Comparison of ENCODE assay signal across 8 cellular contexts in genomic region chr19:14406645-14407331, GRCh38. TPM values are rescaled to one million over a fixed set of nuclear protein-coding genes. Genes with fewer than 3 reads are reported as not detected.
DNase-seq lines count a peak whose midpoint lies in the region; ATAC-seq, FAIRE-seq and TF ChIP-seq lines count a peak whose summit lies in the region.

No MANE protein-coding gene starts in this region.

- TF ChIP-seq EP300 in HepG2 (IDR thresholded peaks at IDR 0.05; ENCODE audit: low read depth in 2 of 2, low read length in 2 of 2) (no peak), HepG2 (CRISPR knock-in tag; IDR thresholded peaks at IDR 0.05; ENCODE audit: borderline replicate concordance) (no peak)

- TF ChIP-seq RAD21 in HepG2 (CRISPR knock-in tag; IDR thresholded peaks at IDR 0.05) = no peak

- peak overlapping the region; percentile 35 for H3K4me2 ChIP-seq in HepG2 (ENCODE audit: low read depth, low read length)
- H3K4me2 ChIP-seq in mesenchymal stem cell (ENCODE audit: low read length, poor library complexity, severe bottlenecking) = no peak overlapping the region

- H3K9me3 ChIP-seq in HepG2 (ENCODE audit: low read length) = no peaks in the 10 kb centered on the region
- H3K9me3 ChIP-seq in right lobe of liver = no peaks in the 10 kb centered on the region
- no peaks in the 10 kb centered on the region for H3K9me3 ChIP-seq in mesenchymal stem cell (ENCODE audit: control insufficient read depth, low read length)
- no peaks in the 10 kb centered on the region for H3K9me3 ChIP-seq in vagina

- H3K36me3 ChIP-seq in HepG2 (replicated peaks in 1 of 2; ENCODE audit: control insufficient read depth in 1 of 2, insufficient read depth in 2 of 2, low read length in 2 of 2) (peaks cover 28 to 43% of the 10 kb centered on the region in 2 experiments; a peak in 4 of 5 replicates), right lobe of liver (peaks cover 0 to 62% (median 33%) of the 10 kb centered on the region in 4 donors), mesenchymal stem cell (ENCODE audit: control insufficient read depth in 1 of 2, insufficient read depth in 2 of 2, low read depth in 1 of 2, low read length in 2 of 2) (peaks cover 72 to 79% of the 10 kb centered on the region in 2 experiments), vagina (peaks cover 0 to 54% of the 10 kb centered on the region in 2 donors)

- H2BK120ac ChIP-seq in mesenchymal stem cell (ENCODE audit: low read depth, low read length) = no peak overlapping the region

- in situ Hi-C loops in HepG2 (cut with HindIII; ENCODE audit: extremely low pct_ligation_motif_present, low pct_unique_long_range_greater_than_20kb) = loop anchor here (5.0 to 25.0 kb wide), 2 partner anchors 44 to 519 kb away; partner anchors contain the start of gene NANOS3

- TF ChIP-seq CTCF in HepG2 (CRISPR knock-in tag; IDR thresholded peaks at IDR 0.05) (no peak), right lobe of liver (IDR thresholded peaks at IDR 0.05) (no peak), vagina (IDR thresholded peaks at IDR 0.05) (no peak)

- intact Hi-C loops in HepG2 (cut with micrococcal nuclease; ENCODE audit: unreplicated experiment) (no loop called here), right lobe of liver (cut with DNase I) (no loop called here), vagina (cut with DNase I) (no loop called here)

- FAIRE-seq in HepG2 (lab: Jason Lieb, UNC) = no peak

- BruUV-seq in HepG2 (replicated peaks; lab: Mats Ljungman, UMichigan) = no TSS peak

- H3K27ac ChIP-seq in HepG2 (ENCODE audit: extremely low read length, insufficient read depth, low read length) = no peak overlapping the region
- H3K27ac ChIP-seq in right lobe of liver = no peak overlapping the region
- no peak overlapping the region for H3K27ac ChIP-seq in mesenchymal stem cell (ENCODE audit: low read length, poor library complexity, severe bottlenecking)
- peak overlapping the region; percentile 67 for H3K27ac ChIP-seq in vagina

- no peak overlapping the region for H2BK15ac ChIP-seq in mesenchymal stem cell (ENCODE audit: low read depth, poor library complexity, severe bottlenecking)

- H4K91ac ChIP-seq in mesenchymal stem cell (ENCODE audit: low read length) = peak overlapping the region; percentile 34

- peaks cover 23% of the 10 kb centered on the region for H3K79me1 ChIP-seq in mesenchymal stem cell (replicated peaks; ENCODE audit: low read length, poor library complexity, severe bottlenecking)

- POLR2A ChIA-PET in HepG2 (lab: Yijun Ruan, JAX) = interaction anchor here (0.8 to 1.9 kb wide), 5 partner anchors 9 to 270 kb away, joined by 3 to 7 read pairs (median 4); partner anchors contain the start of genes ASF1B and DNAJB1

- H2BK5ac ChIP-seq in mesenchymal stem cell (ENCODE audit: low read depth, low read length, poor library complexity, severe bottlenecking) = no peak overlapping the region

- no peak overlapping the region for H2BK12ac ChIP-seq in mesenchymal stem cell (ENCODE audit: low read length in 2 of 2)

- H3K4me3 Mint-ChIP-seq in activated naive CD8-positive, alpha-beta T cell = no peak overlapping the region

- no peak overlapping the region for H3K9ac ChIP-seq in HepG2 (ENCODE audit: insufficient read depth, low read depth, low read length)
- no peak overlapping the region for H3K9ac ChIP-seq in mesenchymal stem cell (ENCODE audit: low read length)

- peak overlapping the region; percentile 61 for H3K27ac Mint-ChIP-seq in activated naive CD8-positive, alpha-beta T cell

- H3K9me3 Mint-ChIP-seq in activated naive CD8-positive, alpha-beta T cell (ENCODE audit: low read depth) = no peaks in the 10 kb centered on the region

- H3K23ac ChIP-seq in mesenchymal stem cell (ENCODE audit: low read length in 2 of 2) = no peak overlapping the region

- H3K4me1 Mint-ChIP-seq in activated naive CD8-positive, alpha-beta T cell (ENCODE audit: low read depth) = peaks cover 17% of the 10 kb centered on the region

- DNase-seq in HepG2 (ENCODE audit: low spot score) (no peak), right lobe of liver (no peak), mesenchymal stem cell (no peak), vagina (ENCODE audit: extremely low spot score in 2 of 2) (no peak), Kasumi-1 (lab: John Stamatoyannopoulos, UW) (no peak)

- no peaks in the 10 kb centered on the region for H3K79me2 ChIP-seq in HepG2 (ENCODE audit: insufficient read depth, low read length)

- peak overlapping the region; percentile 0 to 3 for H3K18ac ChIP-seq in mesenchymal stem cell (ENCODE audit: low read depth in 1 of 2, low read length in 2 of 2)

- no peaks in the 10 kb centered on the region for H4K20me1 ChIP-seq in HepG2 (ENCODE audit: insufficient read depth, low read length)

- H3K4me3 ChIP-seq in HepG2 (replicated peaks in 1 of 3; ENCODE audit: insufficient read depth in 1 of 3, low read depth in 2 of 3, low read length in 3 of 3) (no peak overlapping the region; a peak in 1 of 6 replicates), right lobe of liver (no peak overlapping the region), mesenchymal stem cell (ENCODE audit: insufficient read depth in 1 of 2, low read depth in 1 of 2, low read length in 2 of 2) (no peak overlapping the region), vagina (no peak overlapping the region)

- ATAC-seq in HepG2 (no peak; the same call in 2 of the 3 replicates), right lobe of liver (no peak), HG02610 (IDR thresholded peaks at IDR 0.05; ENCODE audit: unreplicated experiment) (no peak), HG03196 (IDR thresholded peaks at IDR 0.05; ENCODE audit: unreplicated experiment) (no peak)

- no peak overlapping the region for H3K14ac ChIP-seq in mesenchymal stem cell (ENCODE audit: low read length in 2 of 2)

- H3K27me3 Mint-ChIP-seq in activated naive CD8-positive, alpha-beta T cell = no peaks in the 10 kb centered on the region

- over 99% methylated on average over 21 of the region's 26 CpGs for WGBS in HepG2 (ENCODE audit: low lambda C conversion rate)
- 86% methylated on average over 10 of the region's 26 CpGs for WGBS in right lobe of liver (ENCODE audit: insufficient coverage, low coverage, low lambda C conversion rate, missing lambda C conversion rate)
- whole genome bisulfite sequencing in mesenchymal stem cell = 95% methylated on average over 26 of the region's 26 CpGs

- CTCF ChIA-PET in HepG2 (lab: Yijun Ruan, JAX; ENCODE audit: low intra/inter-chr PET ratio, low total read pairs) = no interaction called here

- H4K8ac ChIP-seq in mesenchymal stem cell (ENCODE audit: low read length) = peak overlapping the region; percentile 49

- H3K4ac ChIP-seq in mesenchymal stem cell (ENCODE audit: low read depth in 1 of 2, low read length in 2 of 2) = peak overlapping the region in 1 of 2 experiments; percentile 3

- H3K4me1 ChIP-seq in HepG2 (ENCODE audit: insufficient read depth, low read length) = 0 out of 2 replicates have a peak, but pooled peaks cover 10% of the 10 kb centered on the region
- peaks cover 0 to 3% (median 0%) of the 10 kb centered on the region in 4 donors for H3K4me1 ChIP-seq in right lobe of liver
- peaks cover 11% of the 10 kb centered on the region for H3K4me1 ChIP-seq in mesenchymal stem cell (ENCODE audit: control insufficient read depth, insufficient read depth, low read depth, low read length)
- peaks cover 18% of the 10 kb centered on the region for H3K4me1 ChIP-seq in vagina

- no peak overlapping the region for H2AK5ac ChIP-seq in mesenchymal stem cell (ENCODE audit: low read length, severe bottlenecking)

- H2AFZ ChIP-seq in HepG2 (ENCODE audit: low read length) (no peak overlapping the region), mesenchymal stem cell (ENCODE audit: low read depth, low read length) (no peak overlapping the region)

- H3K36me3 Mint-ChIP-seq in activated naive CD8-positive, alpha-beta T cell = peaks cover 3% of the 10 kb centered on the region

- TF ChIP-seq POLR2A in HepG2 (IDR thresholded peaks at IDR 0.05; ENCODE audit: insufficient read depth in 1 of 2, low read depth in 2 of 2, low read length in 2 of 2) (no peak), right lobe of liver (IDR thresholded peaks at IDR 0.05) (no peak), vagina (IDR thresholded peaks at IDR 0.05) (no peak)

- H3K27me3 ChIP-seq in HepG2 (ENCODE audit: control insufficient read depth in 1 of 2, insufficient read depth in 2 of 2, low read length in 2 of 2) = no peaks in the 10 kb centered on the region
- no peaks in the 10 kb centered on the region for H3K27me3 ChIP-seq in right lobe of liver
- no peaks in the 10 kb centered on the region for H3K27me3 ChIP-seq in mesenchymal stem cell (ENCODE audit: control insufficient read depth in 1 of 2, insufficient read depth in 1 of 2, low read length in 2 of 2)
- H3K27me3 ChIP-seq in vagina = no peaks in the 10 kb centered on the region

RNA-seq across cellular contexts. Expression of gene DDX39A, which starts 12.4 kb away (rescaled TPM):
- total RNA-seq in HepG2 (2016; rRNA removed; fragmentation: Illumina TruSeq; extraction: Trizol) (90.4 and 98.1 TPM in 2 replicates), right lobe of liver (10 to 100 TPM; 12.9 to 34.5 (median 24.6) TPM), vagina (81.8 TPM)
- total RNA-seq in HepG2 (2016; cell fraction: cytosol; rRNA removed; fragmentation: Illumina TruSeq; extraction: Trizol; ENCODE audit: low read depth) = 41.5 and 49.2 TPM in 2 replicates
- total RNA-seq in HepG2 (2016; cell fraction: insoluble cytoplasmic fraction; rRNA removed; fragmentation: Illumina TruSeq; extraction: Trizol) = 93.0 and 97.0 TPM in 2 replicates
- 38.7 and 40.2 TPM in 2 replicates for total RNA-seq in HepG2 (2016; cell fraction: membrane; rRNA removed; fragmentation: Illumina TruSeq; extraction: Trizol)
- total RNA-seq in HepG2 (2016; cell fraction: nucleus; rRNA removed; fragmentation: Illumina TruSeq; extraction: Trizol) = 72.8 and 77.3 TPM in 2 replicates
- polyA plus RNA-seq in HepG2 (2011; rRNA removed) = 34.6 and 37.1 TPM in 2 replicates
- polyA plus RNA-seq in HepG2 (2011; cell fraction: cytosol; rRNA removed) = 16.5 and 25.4 TPM in 2 replicates
- polyA plus RNA-seq in HepG2 (2011; cell fraction: nucleus; rRNA removed) = 252 and 355 TPM in 2 replicates
- 27.4 and 34.2 TPM in 2 replicates for polyA plus RNA-seq in HepG2 (2012)
- polyA plus RNA-seq in HepG2 (2016; cell fraction: cytosol; fragmentation: Illumina TruSeq; extraction: Trizol; ENCODE audit: low read depth) = 31.0 and 31.5 TPM in 2 replicates
- polyA plus RNA-seq in HepG2 (2016; cell fraction: insoluble cytoplasmic fraction; fragmentation: Illumina TruSeq; extraction: Trizol; ENCODE audit: low read depth) = 92.8 and 92.9 TPM in 2 replicates
- polyA plus RNA-seq in HepG2 (2016; cell fraction: membrane; fragmentation: Illumina TruSeq; extraction: Trizol; ENCODE audit: low read depth) = 27.7 and 29.4 TPM in 2 replicates
- polyA plus RNA-seq in HepG2 (2016; cell fraction: nucleus; fragmentation: Illumina TruSeq; extraction: Trizol; ENCODE audit: insufficient read depth, low read depth) = 163 and 168 TPM in 2 replicates
- 45.0 and 198 TPM in 2 replicates for polyA minus RNA-seq in HepG2 (2011; rRNA and poly(A)+ RNA removed; ENCODE audit: low replicate concordance)
- 8.9 and 15.4 TPM in 2 replicates for polyA minus RNA-seq in HepG2 (2011; cell fraction: cytosol; rRNA and poly(A)+ RNA removed)
- polyA minus RNA-seq in HepG2 (2011; cell fraction: nucleus; rRNA and poly(A)+ RNA removed) = 33.9 and 40.9 TPM in 2 replicates
- polyA plus RNA-seq in mesenchymal stem cell (2013, experiment 1 of 2) = 46.7 TPM
- 46.1 TPM for polyA plus RNA-seq in mesenchymal stem cell (2013, experiment 2 of 2)

RNA-seq across cellular contexts. Expression of gene ADGRE5, which starts 25.5 kb away (rescaled TPM):
- total RNA-seq in HepG2 (2016; rRNA removed; fragmentation: Illumina TruSeq; extraction: Trizol) = 1.3 and 2.0 TPM in 2 replicates
- total RNA-seq in HepG2 (2016; cell fraction: cytosol; rRNA removed; fragmentation: Illumina TruSeq; extraction: Trizol; ENCODE audit: low read depth) = 0.40 and 0.44 TPM in 2 replicates
- 0.91 and 2.6 TPM in 2 replicates for total RNA-seq in HepG2 (2016; cell fraction: insoluble cytoplasmic fraction; rRNA removed; fragmentation: Illumina TruSeq; extraction: Trizol)
- total RNA-seq in HepG2 (2016; cell fraction: membrane; rRNA removed; fragmentation: Illumina TruSeq; extraction: Trizol) = 0.79 and 1.5 TPM in 2 replicates
- 3.3 and 3.7 TPM in 2 replicates for total RNA-seq in HepG2 (2016; cell fraction: nucleus; rRNA removed; fragmentation: Illumina TruSeq; extraction: Trizol)
- 1.8 and 2.5 TPM in 2 replicates for polyA plus RNA-seq in HepG2 (2011; rRNA removed)
- polyA plus RNA-seq in HepG2 (2011; cell fraction: cytosol; rRNA removed) = 1.4 and 1.8 TPM in 2 replicates
- 3.9 and 4.1 TPM in 2 replicates for polyA plus RNA-seq in HepG2 (2011; cell fraction: nucleus; rRNA removed)
- polyA plus RNA-seq in HepG2 (2012) = 1.7 and 2.4 TPM in 2 replicates
- polyA plus RNA-seq in HepG2 (2016; cell fraction: cytosol; fragmentation: Illumina TruSeq; extraction: Trizol; ENCODE audit: low read depth) = 0.36 and 0.60 TPM in 2 replicates
- polyA plus RNA-seq in HepG2 (2016; cell fraction: insoluble cytoplasmic fraction; fragmentation: Illumina TruSeq; extraction: Trizol; ENCODE audit: low read depth) = 0.71 and 0.82 TPM in 2 replicates
- 0.50 and 0.76 TPM in 2 replicates for polyA plus RNA-seq in HepG2 (2016; cell fraction: membrane; fragmentation: Illumina TruSeq; extraction: Trizol; ENCODE audit: low read depth)
- 3.5 and 7.3 TPM in 2 replicates for polyA plus RNA-seq in HepG2 (2016; cell fraction: nucleus; fragmentation: Illumina TruSeq; extraction: Trizol; ENCODE audit: insufficient read depth, low read depth)
- 4.6 and 72.7 TPM in 2 replicates for polyA minus RNA-seq in HepG2 (2011; rRNA and poly(A)+ RNA removed; ENCODE audit: low replicate concordance)
- 1.7 and 2.8 TPM in 2 replicates for polyA minus RNA-seq in HepG2 (2011; cell fraction: cytosol; rRNA and poly(A)+ RNA removed)
- 1.6 and 1.8 TPM in 2 replicates for polyA minus RNA-seq in HepG2 (2011; cell fraction: nucleus; rRNA and poly(A)+ RNA removed)
- total RNA-seq in right lobe of liver = 10 to 100 TPM in 5 of 6 experiments, 1 to 10 TPM in 1; 7.9 to 21.5 (median 15.3) TPM
- polyA plus RNA-seq in mesenchymal stem cell (2013, experiment 1 of 2) = 48.9 TPM
- polyA plus RNA-seq in mesenchymal stem cell (2013, experiment 2 of 2) = 49.7 TPM
- total RNA-seq in vagina = 43.5 TPM

RNA-seq across cellular contexts. Expression of gene PKN1, which starts 26.3 kb away (rescaled TPM):
- total RNA-seq in HepG2 (2016; rRNA removed; fragmentation: Illumina TruSeq; extraction: Trizol) (46.5 and 54.5 TPM in 2 replicates), right lobe of liver (10 to 100 TPM; 19.5 to 49.4 (median 34.1) TPM), vagina (72.7 TPM)
- total RNA-seq in HepG2 (2016; cell fraction: cytosol; rRNA removed; fragmentation: Illumina TruSeq; extraction: Trizol; ENCODE audit: low read depth) = 74.4 and 78.2 TPM in 2 replicates
- 36.1 and 53.0 TPM in 2 replicates for total RNA-seq in HepG2 (2016; cell fraction: insoluble cytoplasmic fraction; rRNA removed; fragmentation: Illumina TruSeq; extraction: Trizol)
- 120 and 131 TPM in 2 replicates for total RNA-seq in HepG2 (2016; cell fraction: membrane; rRNA removed; fragmentation: Illumina TruSeq; extraction: Trizol)
- 29.1 and 29.6 TPM in 2 replicates for total RNA-seq in HepG2 (2016; cell fraction: nucleus; rRNA removed; fragmentation: Illumina TruSeq; extraction: Trizol)
- 45.7 and 48.2 TPM in 2 replicates for polyA plus RNA-seq in HepG2 (2011; rRNA removed)
- 48.8 and 73.1 TPM in 2 replicates for polyA plus RNA-seq in HepG2 (2011; cell fraction: cytosol; rRNA removed)
- polyA plus RNA-seq in HepG2 (2011; cell fraction: nucleus; rRNA removed) = 78.9 and 92.6 TPM in 2 replicates
- polyA plus RNA-seq in HepG2 (2012) = 40.5 and 49.8 TPM in 2 replicates
- polyA plus RNA-seq in HepG2 (2016; cell fraction: cytosol; fragmentation: Illumina TruSeq; extraction: Trizol; ENCODE audit: low read depth) = 89.7 and 95.6 TPM in 2 replicates
- 45.9 and 57.2 TPM in 2 replicates for polyA plus RNA-seq in HepG2 (2016; cell fraction: insoluble cytoplasmic fraction; fragmentation: Illumina TruSeq; extraction: Trizol; ENCODE audit: low read depth)
- polyA plus RNA-seq in HepG2 (2016; cell fraction: membrane; fragmentation: Illumina TruSeq; extraction: Trizol; ENCODE audit: low read depth) = 121 and 146 TPM in 2 replicates
- 61.0 and 63.7 TPM in 2 replicates for polyA plus RNA-seq in HepG2 (2016; cell fraction: nucleus; fragmentation: Illumina TruSeq; extraction: Trizol; ENCODE audit: insufficient read depth, low read depth)
- 114 and 142 TPM in 2 replicates for polyA minus RNA-seq in HepG2 (2011; rRNA and poly(A)+ RNA removed; ENCODE audit: low replicate concordance)
- 48.8 and 53.1 TPM in 2 replicates for polyA minus RNA-seq in HepG2 (2011; cell fraction: cytosol; rRNA and poly(A)+ RNA removed)
- polyA minus RNA-seq in HepG2 (2011; cell fraction: nucleus; rRNA and poly(A)+ RNA removed) = 13.8 and 17.4 TPM in 2 replicates
- polyA plus RNA-seq in mesenchymal stem cell (2013, experiment 1 of 2) = 75.4 TPM
- 74.2 TPM for polyA plus RNA-seq in mesenchymal stem cell (2013, experiment 2 of 2)
